ENCODE assay signal across 8 cellular contexts in genomic region chr14:105313381-105314286, GRCh38. TPM values are rescaled to one million over a fixed set of nuclear protein-coding genes. Genes with fewer than 3 reads are reported as not detected.
DNase-seq lines count a peak whose midpoint lies in the region; ATAC-seq and TF ChIP-seq lines count a peak whose summit lies in the region.

No MANE protein-coding gene starts in this region.

- peak overlapping the region; percentile 88 for H3K27ac Mint-ChIP-seq in activated T-cell treated with anti-CD3 and anti-CD28 coated beads, Interleukin-2, amount 50 U/mL, for 24 hours
- peak overlapping the region; percentile 87 for H3K27ac Mint-ChIP-seq in T-helper 2 cell treated with Interferon-gamma antibody and Interleukin-4, amounts not matched to agents 5 μg/mL and 100 μg/mL, for 36 hours
- H3K27ac Mint-ChIP-seq in endothelial cell (ENCODE audit: unreplicated experiment): no peak overlapping the region
- peak overlapping the region in 5 of 6 donors; percentile 82 to 97 (median 84) for H3K27ac Mint-ChIP-seq in naive B cell

- no peaks in the 10 kb centered on the region for H3K9me3 Mint-ChIP-seq in activated T-cell treated with anti-CD3 and anti-CD28 coated beads, Interleukin-2, amount 50 U/mL, for 24 hours
- H3K9me3 Mint-ChIP-seq in T-helper 2 cell treated with Interferon-gamma antibody and Interleukin-4, amounts not matched to agents 5 μg/mL and 100 μg/mL, for 36 hours: no peaks in the 10 kb centered on the region
- H3K9me3 Mint-ChIP-seq in endothelial cell (ENCODE audit: unreplicated experiment) (no peaks in the 10 kb centered on the region), naive B cell (no peaks in the 10 kb centered on the region)

- no peak for TF ChIP-seq CTCF in endothelial cell (IDR thresholded peaks at IDR 0.05; ENCODE audit: unreplicated experiment)

- H3K4me1 Mint-ChIP-seq in activated T-cell treated with anti-CD3 and anti-CD28 coated beads, Interleukin-2, amount 50 U/mL, for 24 hours (ENCODE audit: low read depth): peaks cover 33% of the 10 kb centered on the region
- peaks cover 9% of the 10 kb centered on the region for H3K4me1 Mint-ChIP-seq in T-helper 2 cell treated with Interferon-gamma antibody and Interleukin-4, amounts not matched to agents 5 μg/mL and 100 μg/mL, for 36 hours (ENCODE audit: low read depth)
- H3K4me1 Mint-ChIP-seq in endothelial cell (ENCODE audit: unreplicated experiment) (peaks cover 21% of the 10 kb centered on the region), naive B cell (peaks cover 10 to 28% (median 19%) of the 10 kb centered on the region in 3 donors)

- H3K27me3 Mint-ChIP-seq in activated T-cell treated with anti-CD3 and anti-CD28 coated beads, Interleukin-2, amount 50 U/mL, for 24 hours: no peaks in the 10 kb centered on the region
- peaks cover 4% of the 10 kb centered on the region for H3K27me3 Mint-ChIP-seq in T-helper 2 cell treated with Interferon-gamma antibody and Interleukin-4, amounts not matched to agents 5 μg/mL and 100 μg/mL, for 36 hours (ENCODE audit: low read depth)
- H3K27me3 Mint-ChIP-seq in endothelial cell (ENCODE audit: unreplicated experiment) (peaks cover 21% of the 10 kb centered on the region), naive B cell (no peaks in the 10 kb centered on the region)

- ATAC-seq in HG03196 (IDR thresholded peaks at IDR 0.05; ENCODE audit: unreplicated experiment) (peak; percentile 12), naive B cell (ENCODE audit: low read depth in 2 of 2) (peak; percentile 26 to 37), GM18858 (IDR thresholded peaks at IDR 0.05; ENCODE audit: unreplicated experiment) (no peak)

- H3K4me3 Mint-ChIP-seq in activated T-cell treated with anti-CD3 and anti-CD28 coated beads, Interleukin-2, amount 50 U/mL, for 24 hours: peak overlapping the region; percentile 72
- peak overlapping the region; percentile 86 for H3K4me3 Mint-ChIP-seq in T-helper 2 cell treated with Interferon-gamma antibody and Interleukin-4, amounts not matched to agents 5 μg/mL and 100 μg/mL, for 36 hours
- H3K4me3 Mint-ChIP-seq in endothelial cell (ENCODE audit: unreplicated experiment) (peak overlapping the region; percentile 91), naive B cell (peak overlapping the region; percentile 77 to 94 (median 88))

- DNase-seq in activated T-cell treated with anti-CD3 and anti-CD28 coated beads, Interleukin-2, amount 50 U/mL, for 24 hours: no peak
- no peak for DNase-seq in activated T-cell treated with anti-CD3 and anti-CD28 coated beads for 4 hours
- peak; percentile 23 for DNase-seq in T-helper 2 cell treated with Interferon-gamma antibody and Interleukin-4, amounts not matched to agents 5 μg/mL and 100 μg/mL, for 36 hours (ENCODE audit: low spot score)
- DNase-seq in endothelial cell (ENCODE audit: low spot score): peak; percentile 40
- DNase-seq in naive B cell: no peak
- no peak for DNase-seq in LoVo (ENCODE audit: low spot score)

- peaks cover 4% of the 10 kb centered on the region for H3K36me3 Mint-ChIP-seq in activated T-cell treated with anti-CD3 and anti-CD28 coated beads, Interleukin-2, amount 50 U/mL, for 24 hours (ENCODE audit: low read depth)
- H3K36me3 Mint-ChIP-seq in T-helper 2 cell treated with Interferon-gamma antibody and Interleukin-4, amounts not matched to agents 5 μg/mL and 100 μg/mL, for 36 hours (ENCODE audit: low read depth): no peaks in the 10 kb centered on the region
- H3K36me3 Mint-ChIP-seq in endothelial cell (ENCODE audit: low read depth, unreplicated experiment): peaks cover 2% of the 10 kb centered on the region
- no peaks in the 10 kb centered on the region for H3K36me3 Mint-ChIP-seq in naive B cell

RNA-seq across cellular contexts. Expression of gene PACS2, which starts 0.9 kb away (rescaled TPM):
- total RNA-seq in endothelial cell (ENCODE audit: unreplicated experiment): 113 TPM
- polyA plus RNA-seq in naive B cell (ENCODE audit: low read depth in 6 of 6): 1 to 10 TPM; 1.3 to 3.7 (median 1.5) TPM

RNA-seq across cellular contexts. Expression of gene BRF1, which starts 12.8 kb away (rescaled TPM):
- 40.9 TPM for total RNA-seq in endothelial cell (ENCODE audit: unreplicated experiment)
- 1 to 10 TPM; 3.1 to 8.9 (median 6.0) TPM for polyA plus RNA-seq in naive B cell (ENCODE audit: low read depth in 6 of 6)

Comparison
In these comparisons a context has a peak if more than half of its experiments do, and no peak if none do; other contexts are left out.
1. DNase-seq: peak in T-helper 2 cell treated with Interferon-gamma antibody and Interleukin-4, amounts not matched to agents 5 μg/mL and 100 μg/mL, for 36 hours (single experiment) and endothelial cell (single experiment); none in activated T-cell treated with anti-CD3 and anti-CD28 coated beads, Interleukin-2, amount 50 U/mL, for 24 hours (single experiment), activated T-cell treated with anti-CD3 and anti-CD28 coated beads for 4 hours (single experiment), naive B cell (single experiment) and LoVo (single experiment).
2. Peak in every context shown above with its lines, with median percentiles within 50 percentile points of each other: H3K4me3 Mint-ChIP-seq.